ENCODE assay signal across 11 cellular contexts in the genomic region with DNA sequence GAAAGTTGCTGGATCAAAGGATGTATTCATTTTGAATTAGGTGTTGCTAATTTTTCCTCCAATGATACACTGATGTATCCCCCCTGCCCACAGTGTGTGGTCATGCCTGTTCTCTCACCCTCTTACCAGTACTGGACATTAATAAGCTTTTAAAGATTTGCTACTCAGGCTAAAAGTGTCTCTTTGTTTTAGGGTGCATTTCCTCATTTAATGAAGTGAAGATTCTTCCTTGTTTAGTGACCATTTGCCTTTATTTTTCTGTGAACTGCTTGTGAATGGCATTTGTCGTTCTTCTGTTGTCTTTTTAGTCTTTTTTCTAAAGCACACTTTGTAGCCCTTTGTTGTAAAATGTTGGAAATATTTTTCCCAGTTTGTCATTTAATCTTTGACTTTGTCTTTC. TPM values are rescaled to one million over a fixed set of nuclear protein-coding genes. Genes with fewer than 3 reads are reported as not detected.
DNase-seq lines count a peak whose midpoint lies in the region; ATAC-seq, FAIRE-seq and TF ChIP-seq lines count a peak whose summit lies in the region.
"Had no signal": no experiment of that assay in that cellular context is flagged by ENCODE, and none has a peak within 500 bp of the region (broad histone marks: within the 10 kb centered on the region; RNA-seq: fewer than 3 reads in every experiment).

No MANE protein-coding gene starts in this region.

- no peak overlapping the region for H3K23ac ChIP-seq in H1 (ENCODE audit: insufficient read length)

- no peak for TF ChIP-seq CTCF in D721Med (IDR thresholded peaks at IDR 0.05; ENCODE audit: insufficient read depth, missing control alignments)
- no peak for TF ChIP-seq CTCF in KMS-11 (conservative IDR thresholded peaks at IDR 0.05; ENCODE audit: low read depth, low read length)
- no peak for TF ChIP-seq CTCF in H1 (IDR thresholded peaks at IDR 0.05; ENCODE audit: control extremely low read depth in 1 of 3, insufficient read depth in 1 of 3, low read depth in 1 of 3, low read length in 3 of 3)
- no peak for TF ChIP-seq CTCF in nephron progenitor cell (IDR thresholded peaks at IDR 0.05)

- H2AK5ac ChIP-seq in H1 (ENCODE audit: low read depth, low read length) = no peak overlapping the region

- H3K27ac Mint-ChIP-seq in nephron progenitor cell = peak overlapping the region; percentile 72

- no peak overlapping the region for H2BK5ac ChIP-seq in H1 (ENCODE audit: low read depth, low read length)

- no peak overlapping the region for H3K18ac ChIP-seq in H1 (ENCODE audit: extremely low read depth, low read length)

- H3K23me2 ChIP-seq in H1 (ENCODE audit: low read depth, low read length) = peaks cover 3% of the 10 kb centered on the region

- H3K4me3 Mint-ChIP-seq in nephron progenitor cell = no peak overlapping the region

- peak; percentile 70 for FAIRE-seq in D721Med (lab: Jason Lieb, UNC)
- no peak for FAIRE-seq in H1 (lab: Jason Lieb, UNC)

- no peak overlapping the region for H3K56ac ChIP-seq in H1 (replicated peaks; ENCODE audit: insufficient read length, low read depth, low read length)

- no peak for TF ChIP-seq POLR2A in H1 (IDR thresholded peaks at IDR 0.05; ENCODE audit: control extremely low read depth in 1 of 2, low read depth in 2 of 2, low read length in 2 of 2)

- POLR2A ChIA-PET in H1 (lab: Charles Lee; ENCODE audit: partially characterized antibody) = no interaction called here

- H3K79me2 ChIP-seq in KMS-11 (ENCODE audit: insufficient read depth, low read depth) (peaks cover 81% of the 10 kb centered on the region), H1 (ENCODE audit: control insufficient read depth in 1 of 2, insufficient read depth in 2 of 2, low read length in 2 of 2) (peaks cover 51 to 100% of the 10 kb centered on the region in 2 experiments)

- H3K9ac ChIP-seq in KMS-11 (no peak overlapping the region), H1 (replicated peaks in 1 of 4; ENCODE audit: extremely low read depth in 1 of 4, low read depth in 3 of 4, low read length in 3 of 4) (peak overlapping the region in 1 of 4 experiments; percentile 8; a peak in 1 of 7 replicates)

- no peak for TF ChIP-seq EP300 in H1 (IDR thresholded peaks at IDR 0.05; ENCODE audit: borderline replicate concordance in 1 of 2, low read depth in 2 of 2, low read length in 2 of 2)

- H3K9me3 ChIP-seq in H1 (ENCODE audit: insufficient read depth in 2 of 2, low read depth in 1 of 2, low read length in 1 of 2) = no peaks in the 10 kb centered on the region

- H3K9me3 Mint-ChIP-seq in nephron progenitor cell = no peaks in the 10 kb centered on the region

- H3K4ac ChIP-seq in H1 (replicated peaks; ENCODE audit: insufficient read length, low read depth, low read length) = no peak overlapping the region

- no peak overlapping the region for H3K27ac ChIP-seq in KMS-11
- H3K27ac ChIP-seq in H1 (ENCODE audit: low read depth, low read length) = no peak overlapping the region

- WGBS in H1 (ENCODE audit: extremely low coverage in 1 of 2, insufficient coverage in 1 of 2, insufficient read length in 1 of 2, insufficient replicate concordance in 2 of 2, low coverage in 1 of 2, low lambda C conversion rate in 2 of 2, missing lambda C conversion rate in 1 of 2), 2 experiments = 60% methylated on average over 1 of the region's 1 CpG; no CpG with 5 or more reads in 1 of the 2 experiments

- H3K36me3 Mint-ChIP-seq in nephron progenitor cell (ENCODE audit: low read depth) = peaks cover 36% of the 10 kb centered on the region

- H2BK12ac ChIP-seq in H1 (ENCODE audit: low read depth, low read length) = no peak overlapping the region

- H3K4me3 ChIP-seq in KMS-11 (IDR thresholded peaks at IDR 0.05; ENCODE audit: insufficient read depth, low read depth, low read length) = no peak overlapping the region
- peak overlapping the region in 2 of 4 experiments; percentile 2 to 93; a peak in 3 of 8 replicates for H3K4me3 ChIP-seq in H1 (ENCODE audit: extremely low read depth in 1 of 4, insufficient read depth in 2 of 4, low read depth in 3 of 4, low read length in 4 of 4)

- no peak overlapping the region for H2BK120ac ChIP-seq in H1 (replicated peaks; ENCODE audit: low read depth, low read length)

- H3K36me3 ChIP-seq in KMS-11 (ENCODE audit: insufficient read depth) = peaks cover 7% of the 10 kb centered on the region; the same call in 1 of the 2 replicates
- peaks cover 0 to 68% (median 19%) of the 10 kb centered on the region in 4 experiments; a peak in 5 of 8 replicates for H3K36me3 ChIP-seq in H1 (ENCODE audit: control insufficient read depth in 2 of 4, insufficient read depth in 4 of 4, low read length in 3 of 4)

- no peak overlapping the region for H4K91ac ChIP-seq in H1 (replicated peaks; ENCODE audit: insufficient read length, low read length)

- peaks cover 3% of the 10 kb centered on the region for H3K27me3 Mint-ChIP-seq in nephron progenitor cell (ENCODE audit: low read depth, poor library complexity)

- peaks cover 22% of the 10 kb centered on the region; the same call in 1 of the 2 replicates for H4K20me1 ChIP-seq in KMS-11 (ENCODE audit: insufficient read depth)
- peaks cover 31 to 37% of the 10 kb centered on the region in 2 experiments for H4K20me1 ChIP-seq in H1 (replicated peaks in 1 of 2; ENCODE audit: control insufficient read depth in 1 of 2, insufficient read depth in 2 of 2, low read length in 2 of 2)

- no peaks in the 10 kb centered on the region; the same call in 1 of the 2 replicates for H3K79me1 ChIP-seq in H1 (ENCODE audit: low read depth, low read length)

- ATAC-seq in GM21737 (IDR thresholded peaks at IDR 0.05; ENCODE audit: unreplicated experiment) = no peak

- DNase-seq in D721Med (ENCODE audit: insufficient read length, low spot score) = no peak
- no peak for DNase-seq in H1 (ENCODE audit: low read depth in 1 of 2, low spot score in 2 of 2)
- no peak for DNase-seq in nephron progenitor cell
- DNase-seq in cerebellum (ENCODE audit: low spot score) = no peak
- no peak for DNase-seq in NCI-H1417 treated with DMSO at 0.1 percent for 48 hours (lab: John Stamatoyannopoulos, UW)
- no peak for DNase-seq in cortex of kidney (lab: John Stamatoyannopoulos, UW)
- DNase-seq: DMS 273 treated with DMSO at 0.1 percent for 48 hours; NCI-H510A; stimulated activated CD8-positive, alpha-beta memory T cell treated with anti-CD3 and anti-CD28 coated beads, Interleukin-4, amount 100 ng/mL, for 48 hours had no signal

- no peak overlapping the region for H2BK20ac ChIP-seq in H1 (ENCODE audit: low read length)

- H3K4me1 ChIP-seq in KMS-11 (ENCODE audit: low read depth, poor library complexity, severe bottlenecking) = peaks cover 45% of the 10 kb centered on the region
- peaks cover 0 to 6% (median 3%) of the 10 kb centered on the region in 4 experiments; a peak in 4 of 7 replicates for H3K4me1 ChIP-seq in H1 (replicated peaks in 1 of 4; ENCODE audit: control insufficient read depth in 3 of 4, insufficient read depth in 4 of 4, low read length in 3 of 4)

- H3K14ac ChIP-seq in H1 (ENCODE audit: insufficient read length) = no peak overlapping the region

- CTCF ChIA-PET in H1 (lab: Charles Lee; ENCODE audit: partially characterized antibody) = interaction anchor here (0.9 to 2.6 kb wide), 4 partner anchors 11 to 201 kb away, joined by 4 to 22 read pairs (median 8); no protein-coding TSS in a partner anchor

- H3K4me2 ChIP-seq in KMS-11 (0 out of 2 replicates have a peak overlapping the region, but pooled peaks have one; percentile 15), H1 (ENCODE audit: insufficient read depth in 1 of 2, low read depth in 2 of 2, low read length in 2 of 2) (peak overlapping the region; percentile 88 to 90)

- no peak overlapping the region for H4K8ac ChIP-seq in H1 (ENCODE audit: extremely low read depth, insufficient read depth, low read length)

- no peak for TF ChIP-seq RAD21 in H1 (IDR thresholded peaks at IDR 0.05 in 1 of 2, conservative IDR thresholded peaks at IDR 0.05 in 1 of 2; ENCODE audit: low read depth in 2 of 2, low read length in 2 of 2)

- H3K27me3 ChIP-seq in KMS-11 (ENCODE audit: insufficient read depth, low read depth) (no peaks in the 10 kb centered on the region), H1 (replicated peaks in 1 of 4; ENCODE audit: control insufficient read depth in 3 of 4, extremely low read depth in 1 of 4, insufficient read depth in 3 of 4, low read length in 3 of 4) (no peaks in the 10 kb centered on the region)

- peaks cover 52% of the 10 kb centered on the region for H3K4me1 Mint-ChIP-seq in nephron progenitor cell

- no peak overlapping the region for H2BK15ac ChIP-seq in H1 (ENCODE audit: low read length)

- H2AFZ ChIP-seq in KMS-11 (ENCODE audit: low read depth) (no peak overlapping the region), H1 (ENCODE audit: low read length) (no peak overlapping the region)

- H4K5ac ChIP-seq in H1 (ENCODE audit: insufficient read length, low read depth, low read length) = no peak overlapping the region

RNA-seq across cellular contexts. Expression of a gene that starts 5.0 kb away (rescaled TPM):
- 105 and 109 TPM in 2 replicates for total RNA-seq in H1 (2021; fragmentation: NEBNext Ultra II Directional; extraction: Animal tissue kit (Norgen Biotek cat#: 25700))
- 50.6 and 79.8 TPM in 2 replicates for polyA plus RNA-seq in H1 (2011; rRNA removed)
- polyA plus RNA-seq in H1 (2011; cell fraction: cytosol; rRNA removed) = 73.4 TPM
- 25.7 TPM for polyA plus RNA-seq in H1 (2011; cell fraction: nucleus; rRNA removed)
- polyA plus RNA-seq in H1 (2012, experiment 1 of 2) = 39.1 to 77.9 TPM (median 42.7 TPM) in 4 replicates
- 11.6 TPM for polyA plus RNA-seq in H1 (2012, experiment 2 of 2)
- 238 TPM for polyA plus RNA-seq in H1 (2013, experiment 1 of 2)
- polyA plus RNA-seq in H1 (2013, experiment 2 of 2) = 309 TPM
- polyA minus RNA-seq in H1 (2011; rRNA and poly(A)+ RNA removed) = 40.2 and 47.0 TPM in 2 replicates
- polyA minus RNA-seq in H1 (2011; cell fraction: cytosol; rRNA and poly(A)+ RNA removed) = 51.2 TPM
- 29.2 TPM for polyA minus RNA-seq in H1 (2011; cell fraction: nucleus; rRNA and poly(A)+ RNA removed)
- total RNA-seq in cerebellum = 140 TPM

RNA-seq across cellular contexts. Expression of a gene that starts 46.3 kb away (rescaled TPM):
- 9.4 and 11.9 TPM in 2 replicates for total RNA-seq in H1 (2021; fragmentation: NEBNext Ultra II Directional; extraction: Animal tissue kit (Norgen Biotek cat#: 25700))
- polyA plus RNA-seq in H1 (2011; rRNA removed) = 9.3 and 10.2 TPM in 2 replicates
- 14.4 TPM for polyA plus RNA-seq in H1 (2011; cell fraction: cytosol; rRNA removed)
- 7.4 TPM for polyA plus RNA-seq in H1 (2011; cell fraction: nucleus; rRNA removed)
- polyA plus RNA-seq in H1 (2012, experiment 1 of 2) = 15.6 to 21.4 TPM (median 18.7 TPM) in 4 replicates
- polyA plus RNA-seq in H1 (2012, experiment 2 of 2) = 2.8 TPM
- polyA plus RNA-seq in H1 (2013, experiment 1 of 2) = 19.9 TPM
- 21.7 TPM for polyA plus RNA-seq in H1 (2013, experiment 2 of 2)
- 14.9 and 18.8 TPM in 2 replicates for polyA minus RNA-seq in H1 (2011; rRNA and poly(A)+ RNA removed)
- polyA minus RNA-seq in H1 (2011; cell fraction: cytosol; rRNA and poly(A)+ RNA removed) = 7.9 TPM
- polyA minus RNA-seq in H1 (2011; cell fraction: nucleus; rRNA and poly(A)+ RNA removed) = 4.1 TPM
- total RNA-seq in cerebellum = 380 TPM

Comparison
In these comparisons a context has a peak if more than half of its experiments do, and no peak if none do; other contexts are left out.
1. RNA of a gene that starts 46.3 kb away (total RNA-seq): 380 TPM in cerebellum (single experiment); 9.4 to 11.9 TPM in H1; every median in the first group is over 10 times any median in the second.